38 cellular contexts compared by ENCODE assay signal in genomic region chr1:245023222-245023621, GRCh38.
"Had no signal": no experiment of that assay in that cellular context is flagged by ENCODE, and none has a peak within 500 bp of the region (broad histone marks: within the 10 kb centered on the region; RNA-seq: fewer than 3 reads in every experiment).

No MANE protein-coding gene starts in this region.

- H3K9me3 Mint-ChIP-seq: activated naive CD4-positive, alpha-beta T cell treated with anti-CD3 and anti-CD28 coated beads for 36 hours; activated naive CD4-positive, alpha-beta T cell treated with anti-CD3 and anti-CD28 coated beads, Interleukin-2, amount 10 ng/mL, durations not matched to agents 7 days and 5 days; activated naive CD4-positive, alpha-beta T cell treated with anti-CD3 and anti-CD28 coated beads, Interleukin-2, amount 50 U/mL, for 24 hours; activated naive CD4-positive, alpha-beta T cell treated with anti-CD3 and anti-CD28 coated beads, Interleukin-2, amount 50 U/mL, for 72 hours; activated naive CD8-positive, alpha-beta T cell treated with anti-CD3 and anti-CD28 coated beads for 36 hours; activated naive CD8-positive, alpha-beta T cell treated with anti-CD3 and anti-CD28 coated beads, Interleukin-2, amount 10 ng/mL, durations not matched to agents 7 days and 5 days; activated naive CD8-positive, alpha-beta T cell treated with anti-CD3 and anti-CD28 coated beads, Interleukin-2, amount 50 U/mL, for 24 hours; activated T-cell treated with anti-CD3 and anti-CD28 coated beads, Interleukin-2, amount 50 U/mL, for 4 hours; activated T-cell treated with anti-CD3 and anti-CD28 coated beads, Interleukin-2, amount 50 U/mL, for 72 hours; activated T-helper 1 cell treated with anti-CD3 and anti-CD28 coated beads, Interleukin-12 subunit alpha, Interleukin-12 subunit beta, Interleukin-2, Interleukin-4 antibody, amounts not matched to agents 30 ng/mL and 10 ng/mL and 1 ng/mL, durations not matched to agents 14 hours and 24 hours and 36 hours; activated T-helper 17 cell treated with anti-CD3 and anti-CD28 coated beads, Interleukin-2, amount 50 U/mL, for 72 hours; activated T-helper 2 cell treated with anti-CD3 and anti-CD28 coated beads, Interferon-gamma antibody, Interleukin-2, Interleukin-4, amounts not matched to agents 10 μg/mL and 5 μg/mL and 100 μg/mL, durations not matched to agents 14 hours and 24 hours and 36 hours; brain; central memory CD8-positive, alpha-beta T cell had no signal

- H3K4me3 Mint-ChIP-seq: activated naive CD4-positive, alpha-beta T cell treated with anti-CD3 and anti-CD28 coated beads for 36 hours; activated naive CD4-positive, alpha-beta T cell treated with anti-CD3 and anti-CD28 coated beads, Interleukin-2, amount 10 ng/mL, durations not matched to agents 7 days and 5 days; activated naive CD4-positive, alpha-beta T cell treated with anti-CD3 and anti-CD28 coated beads, Interleukin-2, amount 50 U/mL, for 24 hours; activated naive CD8-positive, alpha-beta T cell; activated naive CD8-positive, alpha-beta T cell treated with anti-CD3 and anti-CD28 coated beads for 36 hours; activated naive CD8-positive, alpha-beta T cell treated with anti-CD3 and anti-CD28 coated beads, Interleukin-2, amount 10 ng/mL, durations not matched to agents 7 days and 5 days; activated naive CD8-positive, alpha-beta T cell treated with anti-CD3 and anti-CD28 coated beads, Interleukin-2, amount 50 U/mL, for 24 hours; activated T-cell treated with anti-CD3 and anti-CD28 coated beads, Interleukin-2, amount 50 U/mL, for 4 hours; activated T-cell treated with anti-CD3 and anti-CD28 coated beads, Interleukin-2, amount 50 U/mL, for 72 hours; activated T-helper 1 cell treated with anti-CD3 and anti-CD28 coated beads, Interleukin-12 subunit alpha, Interleukin-12 subunit beta, Interleukin-2, Interleukin-4 antibody, amounts not matched to agents 30 ng/mL and 10 ng/mL and 1 ng/mL, durations not matched to agents 14 hours and 24 hours and 36 hours; activated T-helper 17 cell treated with anti-CD3 and anti-CD28 coated beads, Interleukin-2, amount 50 U/mL, for 72 hours; brain; central memory CD8-positive, alpha-beta T cell had no signal

- ATAC-seq: activated naive CD4-positive, alpha-beta T cell treated with anti-CD3 and anti-CD28 coated beads, Interleukin-2, amount 50 U/mL, for 72 hours; activated naive CD8-positive, alpha-beta T cell treated with anti-CD3 and anti-CD28 coated beads, Interleukin-2, amount 50 U/mL, for 24 hours; activated T-cell treated with anti-CD3 and anti-CD28 coated beads, Interleukin-2, amount 50 U/mL, for 4 hours; activated T-cell treated with anti-CD3 and anti-CD28 coated beads, Interleukin-2, amount 50 U/mL, for 72 hours; activated T-helper 17 cell treated with anti-CD3 and anti-CD28 coated beads, Interleukin-2, amount 50 U/mL, for 72 hours; body of pancreas had no signal

- H3K9me3 ChIP-seq: adrenal gland, ascending aorta, body of pancreas, breast epithelium had no signal

- DNase-seq: activated effector memory CD4-positive, alpha-beta T cell treated with anti-CD3 and anti-CD28 coated beads, Interleukin-2, amount 50 U/mL, for 16 hours; activated effector memory CD4-positive, alpha-beta T cell treated with Interleukin-2 at 50 U/mL for 16 hours; activated gamma-delta T cell; activated gamma-delta T cell treated with Interleukin-2 at 50 U/mL for 16 hours; activated naive CD4-positive, alpha-beta T cell; activated naive CD4-positive, alpha-beta T cell treated with anti-CD3 and anti-CD28 coated beads for 36 hours; activated naive CD4-positive, alpha-beta T cell treated with anti-CD3 and anti-CD28 coated beads, Interleukin-2, amount 10 ng/mL, durations not matched to agents 7 days and 5 days; activated naive CD4-positive, alpha-beta T cell treated with anti-CD3 and anti-CD28 coated beads, Interleukin-2, amount 50 U/mL, for 16 hours; activated naive CD4-positive, alpha-beta T cell treated with Interleukin-2 at 50 U/mL for 16 hours; activated naive CD8-positive, alpha-beta T cell treated with anti-CD3 and anti-CD28 coated beads for 36 hours; activated naive CD8-positive, alpha-beta T cell treated with anti-CD3 and anti-CD28 coated beads, Interleukin-2, amount 10 ng/mL, durations not matched to agents 7 days and 5 days; activated naive CD8-positive, alpha-beta T cell treated with anti-CD3 and anti-CD28 coated beads, Interleukin-2, amount 50 U/mL, for 24 hours; activated T-cell treated with anti-CD3 and anti-CD28 coated beads, Interleukin-2, amount 50 U/mL, for 4 hours; activated T-cell treated with anti-CD3 and anti-CD28 coated beads, Interleukin-2, amount 50 U/mL, for 48 hours; activated T-cell treated with anti-CD3 and anti-CD28 coated beads, Interleukin-2, amount 50 U/mL, for 72 hours; adrenal gland; amniotic stem cell; amygdala; anterior cingulate cortex; aorta; body of pancreas; brain microvascular endothelial cell; caudate nucleus; central memory CD4-positive, alpha-beta T cell; cerebellar nuclear complex had no signal

- H3K4me1 ChIP-seq: adrenal gland, ascending aorta, body of pancreas, breast epithelium had no signal

- H3K36me3 ChIP-seq: adrenal gland, ascending aorta, brain microvascular endothelial cell, cardiac muscle cell had no signal

- H3K27ac Mint-ChIP-seq: activated naive CD4-positive, alpha-beta T cell treated with anti-CD3 and anti-CD28 coated beads for 36 hours; activated naive CD4-positive, alpha-beta T cell treated with anti-CD3 and anti-CD28 coated beads, Interleukin-2, amount 10 ng/mL, durations not matched to agents 7 days and 5 days; activated naive CD4-positive, alpha-beta T cell treated with anti-CD3 and anti-CD28 coated beads, Interleukin-2, amount 50 U/mL, for 24 hours; activated naive CD4-positive, alpha-beta T cell treated with anti-CD3 and anti-CD28 coated beads, Interleukin-2, amount 50 U/mL, for 72 hours; activated naive CD8-positive, alpha-beta T cell; activated naive CD8-positive, alpha-beta T cell treated with anti-CD3 and anti-CD28 coated beads for 36 hours; activated naive CD8-positive, alpha-beta T cell treated with anti-CD3 and anti-CD28 coated beads, Interleukin-2, amount 10 ng/mL, durations not matched to agents 7 days and 5 days; activated naive CD8-positive, alpha-beta T cell treated with anti-CD3 and anti-CD28 coated beads, Interleukin-2, amount 50 U/mL, for 24 hours; activated T-cell treated with anti-CD3 and anti-CD28 coated beads, Interleukin-2, amount 50 U/mL, for 72 hours; activated T-helper 1 cell treated with anti-CD3 and anti-CD28 coated beads, Interleukin-12 subunit alpha, Interleukin-12 subunit beta, Interleukin-2, Interleukin-4 antibody, amounts not matched to agents 30 ng/mL and 10 ng/mL and 1 ng/mL, durations not matched to agents 14 hours and 24 hours and 36 hours; activated T-helper 17 cell treated with anti-CD3 and anti-CD28 coated beads, Interleukin-2, amount 50 U/mL, for 72 hours; activated T-helper 2 cell treated with anti-CD3 and anti-CD28 coated beads, Interferon-gamma antibody, Interleukin-2, Interleukin-4, amounts not matched to agents 10 μg/mL and 5 μg/mL and 100 μg/mL, durations not matched to agents 14 hours and 24 hours and 36 hours; brain had no signal

- H3K4me3 ChIP-seq: adrenal gland, ascending aorta, body of pancreas, breast epithelium, cardiac muscle cell had no signal

- H3K36me3 Mint-ChIP-seq: activated naive CD4-positive, alpha-beta T cell treated with anti-CD3 and anti-CD28 coated beads, Interleukin-2, amount 10 ng/mL, durations not matched to agents 7 days and 5 days; activated naive CD4-positive, alpha-beta T cell treated with anti-CD3 and anti-CD28 coated beads, Interleukin-2, amount 50 U/mL, for 24 hours; activated naive CD4-positive, alpha-beta T cell treated with anti-CD3 and anti-CD28 coated beads, Interleukin-2, amount 50 U/mL, for 72 hours; activated naive CD8-positive, alpha-beta T cell treated with anti-CD3 and anti-CD28 coated beads for 36 hours; activated naive CD8-positive, alpha-beta T cell treated with anti-CD3 and anti-CD28 coated beads, Interleukin-2, amount 10 ng/mL, durations not matched to agents 7 days and 5 days had no signal

- H3K27me3 Mint-ChIP-seq: activated naive CD4-positive, alpha-beta T cell treated with anti-CD3 and anti-CD28 coated beads, Interleukin-2, amount 50 U/mL, for 24 hours; activated naive CD8-positive, alpha-beta T cell; activated naive CD8-positive, alpha-beta T cell treated with anti-CD3 and anti-CD28 coated beads for 36 hours; activated naive CD8-positive, alpha-beta T cell treated with anti-CD3 and anti-CD28 coated beads, Interleukin-2, amount 50 U/mL, for 24 hours; activated T-helper 17 cell treated with anti-CD3 and anti-CD28 coated beads, Interleukin-2, amount 50 U/mL, for 72 hours; central memory CD8-positive, alpha-beta T cell had no signal

- H3K4me1 Mint-ChIP-seq: activated naive CD4-positive, alpha-beta T cell treated with anti-CD3 and anti-CD28 coated beads, Interleukin-2, amount 10 ng/mL, durations not matched to agents 7 days and 5 days; activated naive CD4-positive, alpha-beta T cell treated with anti-CD3 and anti-CD28 coated beads, Interleukin-2, amount 50 U/mL, for 24 hours; activated T-helper 17 cell treated with anti-CD3 and anti-CD28 coated beads, Interleukin-2, amount 50 U/mL, for 72 hours; central memory CD8-positive, alpha-beta T cell had no signal

- FAIRE-seq: astrocyte, bronchial epithelial cell had no signal

- H3K27ac ChIP-seq: adrenal gland, ascending aorta, body of pancreas, brain microvascular endothelial cell, breast epithelium, cardiac muscle cell had no signal
